9 cellular contexts compared by ENCODE assay signal in genomic region chr15:30649952-30650929, GRCh38. TPM values are rescaled to one million over a fixed set of nuclear protein-coding genes. Genes with fewer than 3 reads are reported as not detected.
A peak's percentile ranks its signal among the peaks of the same experiment; 100 is the strongest.
DNase-seq lines count a peak whose midpoint lies in the region; ATAC-seq and TF ChIP-seq lines count a peak whose summit lies in the region.
"Had no signal": no experiment of that assay in that cellular context is flagged by ENCODE, and none has a peak within 500 bp of the region (broad histone marks: within the 10 kb centered on the region; RNA-seq: fewer than 3 reads in every experiment).

No MANE protein-coding gene starts in this region.

- no peak for DNase-seq in activated CD8-positive, alpha-beta T cell treated with anti-CD3 and anti-CD28 coated beads, Interleukin-2, amount 10 ng/mL, durations not matched to agents 7 days and 5 days
- no peak for DNase-seq in activated CD8-positive, alpha-beta T cell treated with anti-CD3 and anti-CD28 coated beads for 36 hours
- DNase-seq in NOMO-1 treated with dmso at 0.1 percent for 144 hours (lab: John Stamatoyannopoulos, UW; ENCODE audit: unreplicated experiment) (peak; percentile 47), pulmonary artery endothelial cell (ENCODE audit: low read depth, low spot score) (peak; percentile 8), left lung (no peak), SK-N-DZ (ENCODE audit: low spot score) (no peak), psoas muscle (no peak)
- DNase-seq: NCI-H1436 had no signal

- POLR2A ChIA-PET in activated CD8-positive, alpha-beta T cell treated with anti-CD3 and anti-CD28 coated beads, Interleukin-2, amount 10 ng/mL, durations not matched to agents 7 days and 5 days (lab: Charles Lee): no interaction called here
- POLR2A ChIA-PET in activated CD8-positive, alpha-beta T cell treated with anti-CD3 and anti-CD28 coated beads for 36 hours (lab: Charles Lee): no interaction called here

- H3K9me3 ChIP-seq in left lung (no peaks in the 10 kb centered on the region), psoas muscle (no peaks in the 10 kb centered on the region)

- H3K27me3 ChIP-seq in left lung: no peaks in the 10 kb centered on the region
- no peaks in the 10 kb centered on the region for H3K27me3 ChIP-seq in psoas muscle (ENCODE audit: insufficient read depth in 3 of 3, low read length in 2 of 3)

- H3K27ac Mint-ChIP-seq in activated CD8-positive, alpha-beta T cell treated with anti-CD3 and anti-CD28 coated beads, Interleukin-2, amount 10 ng/mL, durations not matched to agents 7 days and 5 days: peak overlapping the region; percentile 48
- no peak overlapping the region for H3K27ac Mint-ChIP-seq in activated CD8-positive, alpha-beta T cell treated with anti-CD3 and anti-CD28 coated beads for 36 hours

- H3K4me3 ChIP-seq in left lung (no peak overlapping the region), psoas muscle (no peak overlapping the region)

- peak overlapping the region; percentile 20 for H3K4me3 Mint-ChIP-seq in activated CD8-positive, alpha-beta T cell treated with anti-CD3 and anti-CD28 coated beads, Interleukin-2, amount 10 ng/mL, durations not matched to agents 7 days and 5 days
- no peak overlapping the region for H3K4me3 Mint-ChIP-seq in activated CD8-positive, alpha-beta T cell treated with anti-CD3 and anti-CD28 coated beads for 36 hours

- peaks cover 0 to 7% of the 10 kb centered on the region in 2 donors for H3K36me3 ChIP-seq in left lung
- no peaks in the 10 kb centered on the region for H3K36me3 ChIP-seq in psoas muscle (ENCODE audit: insufficient read depth in 1 of 2, low read depth in 1 of 2)

- WGBS in psoas muscle, 3 donors: 89 to 96% (median 91%) methylated on average over 5 of the region's 5 CpGs

- no peaks in the 10 kb centered on the region for H3K9me3 Mint-ChIP-seq in activated CD8-positive, alpha-beta T cell treated with anti-CD3 and anti-CD28 coated beads, Interleukin-2, amount 10 ng/mL, durations not matched to agents 7 days and 5 days (ENCODE audit: insufficient read depth)
- H3K9me3 Mint-ChIP-seq in activated CD8-positive, alpha-beta T cell treated with anti-CD3 and anti-CD28 coated beads for 36 hours: no peaks in the 10 kb centered on the region

- CTCF ChIA-PET in activated CD8-positive, alpha-beta T cell treated with anti-CD3 and anti-CD28 coated beads, Interleukin-2, amount 10 ng/mL, durations not matched to agents 7 days and 5 days (lab: Charles Lee): no interaction called here
- CTCF ChIA-PET in activated CD8-positive, alpha-beta T cell treated with anti-CD3 and anti-CD28 coated beads for 36 hours (lab: Charles Lee): no interaction called here

- peaks cover 50% of the 10 kb centered on the region for H3K4me1 Mint-ChIP-seq in activated CD8-positive, alpha-beta T cell treated with anti-CD3 and anti-CD28 coated beads, Interleukin-2, amount 10 ng/mL, durations not matched to agents 7 days and 5 days (ENCODE audit: low read depth)
- H3K4me1 Mint-ChIP-seq in activated CD8-positive, alpha-beta T cell treated with anti-CD3 and anti-CD28 coated beads for 36 hours (ENCODE audit: low read depth): peaks cover 18% of the 10 kb centered on the region

- intact Hi-C loops in activated CD8-positive, alpha-beta T cell treated with anti-CD3 and anti-CD28 coated beads for 36 hours (cut with micrococcal nuclease): no loop called here
- intact Hi-C loops in left lung (cut with DNase I) (no loop called here), psoas muscle (cut with DNase I) (no loop called here)

- H3K27ac ChIP-seq in left lung (peak overlapping the region in 1 of 2 donors; percentile 4), psoas muscle (no peak overlapping the region)

- peaks cover 0 to 6% of the 10 kb centered on the region in 2 donors for H3K4me1 ChIP-seq in left lung
- no peaks in the 10 kb centered on the region for H3K4me1 ChIP-seq in psoas muscle

- TF ChIP-seq CTCF in activated CD8-positive, alpha-beta T cell treated with anti-CD3 and anti-CD28 coated beads for 36 hours (IDR thresholded peaks at IDR 0.05): no peak
- TF ChIP-seq CTCF in left lung (IDR thresholded peaks at IDR 0.05) (no peak), psoas muscle (IDR thresholded peaks at IDR 0.05) (no peak)

- no peaks in the 10 kb centered on the region for H3K27me3 Mint-ChIP-seq in activated CD8-positive, alpha-beta T cell treated with anti-CD3 and anti-CD28 coated beads, Interleukin-2, amount 10 ng/mL, durations not matched to agents 7 days and 5 days (ENCODE audit: low read depth)
- H3K27me3 Mint-ChIP-seq in activated CD8-positive, alpha-beta T cell treated with anti-CD3 and anti-CD28 coated beads for 36 hours: no peaks in the 10 kb centered on the region

- peaks cover 66% of the 10 kb centered on the region for H3K36me3 Mint-ChIP-seq in activated CD8-positive, alpha-beta T cell treated with anti-CD3 and anti-CD28 coated beads, Interleukin-2, amount 10 ng/mL, durations not matched to agents 7 days and 5 days (ENCODE audit: low read depth)
- peaks cover 45% of the 10 kb centered on the region for H3K36me3 Mint-ChIP-seq in activated CD8-positive, alpha-beta T cell treated with anti-CD3 and anti-CD28 coated beads for 36 hours (ENCODE audit: low read depth)

- no peak for ATAC-seq in activated CD8-positive, alpha-beta T cell treated with anti-CD3 and anti-CD28 coated beads, Interleukin-2, amount 10 ng/mL, durations not matched to agents 7 days and 5 days
- ATAC-seq in activated CD8-positive, alpha-beta T cell treated with anti-CD3 and anti-CD28 coated beads for 36 hours: no peak
- ATAC-seq in HG02840 (IDR thresholded peaks at IDR 0.05; ENCODE audit: low FRiP score, unreplicated experiment) (peak; percentile 67), left lung (no peak), psoas muscle (no peak)

RNA-seq across cellular contexts. Expression of gene GOLGA8H, which starts 46.4 kb away (rescaled TPM):
- under 1 TPM in 1 of 2 experiments, not detected in 1; 0.24 TPM for total RNA-seq in activated CD8-positive, alpha-beta T cell treated with anti-CD3 and anti-CD28 coated beads, Interleukin-2, amount 10 ng/mL, durations not matched to agents 7 days and 5 days
- total RNA-seq in activated CD8-positive, alpha-beta T cell treated with anti-CD3 and anti-CD28 coated beads for 36 hours: under 1 TPM; 0.31 to 0.34 TPM
- total RNA-seq in pulmonary artery endothelial cell (1.2 and 2.0 TPM in 2 replicates), left lung (1 to 10 TPM in 1 of 2 donors, under 1 TPM in 1; 0.55 to 1.1 TPM), psoas muscle (under 1 TPM in 2 of 4 donors, not detected in 2; 0.37 to 0.73 TPM)
- polyA plus RNA-seq in SK-N-DZ (2014; cell fraction: cytosol; rRNA removed): 0.36 and 0.39 TPM in 2 replicates
- polyA plus RNA-seq in SK-N-DZ (2014; cell fraction: nucleus; rRNA removed): 0.85 and 2.3 TPM in 2 replicates
- polyA plus RNA-seq in psoas muscle: under 1 TPM; 0.13 to 0.25 (median 0.17) TPM

Comparison
In these comparisons a context has a peak if more than half of its experiments do, and no peak if none do; other contexts are left out.
1. DNase-seq: peak in NOMO-1 treated with dmso at 0.1 percent for 144 hours (single experiment) and pulmonary artery endothelial cell (single experiment); none in activated CD8-positive, alpha-beta T cell treated with anti-CD3 and anti-CD28 coated beads, Interleukin-2, amount 10 ng/mL, durations not matched to agents 7 days and 5 days (single experiment), activated CD8-positive, alpha-beta T cell treated with anti-CD3 and anti-CD28 coated beads for 36 hours (single experiment), left lung (0 of 2), SK-N-DZ (single experiment) and psoas muscle (0 of 2).